ENCODE assay signal across 15 cellular contexts in the genomic region with DNA sequence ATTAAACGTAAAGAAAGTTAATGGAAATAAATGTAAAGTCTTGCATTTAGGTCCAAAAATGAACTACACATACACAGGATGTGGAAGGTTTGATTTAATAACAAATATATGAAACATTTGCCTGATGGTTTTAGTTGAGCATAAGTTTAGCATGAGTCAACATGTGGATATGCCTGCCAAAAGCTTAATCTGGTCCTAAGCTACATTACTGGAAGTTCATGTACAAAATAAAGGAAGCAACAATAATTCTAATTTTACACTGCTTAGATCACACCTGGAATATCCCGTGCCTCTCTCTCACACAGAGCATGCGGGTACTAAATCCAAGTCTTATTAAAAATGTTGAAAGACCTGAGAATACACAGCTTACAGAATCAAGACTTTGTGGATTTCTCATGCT.
DNase-seq lines count a peak whose midpoint lies in the region; ATAC-seq and TF ChIP-seq lines count a peak whose summit lies in the region.
"Had no signal": no experiment of that assay in that cellular context is flagged by ENCODE, and none has a peak within 500 bp of the region (broad histone marks: within the 10 kb centered on the region; RNA-seq: fewer than 3 reads in every experiment).

No MANE protein-coding gene starts in this region.

- H3K27me3 ChIP-seq in BJ (ENCODE audit: control insufficient read depth, insufficient read depth, low read length) (no peaks in the 10 kb centered on the region), H7 (ENCODE audit: control insufficient read depth, insufficient read depth, low read length) (no peaks in the 10 kb centered on the region)
- H3K27me3 ChIP-seq: neural progenitor cell had no signal

- ATAC-seq in omental fat pad (ENCODE audit: low FRiP score): peak; percentile 94
- ATAC-seq in HG02642 (IDR thresholded peaks at IDR 0.05; ENCODE audit: poor library complexity, unreplicated experiment): no peak
- no peak for ATAC-seq in GM18867 (IDR thresholded peaks at IDR 0.05; ENCODE audit: unreplicated experiment)
- ATAC-seq: left colon had no signal

- H3K4me3 ChIP-seq in BJ (ENCODE audit: low read depth, low read length): no peak overlapping the region
- H3K4me3 ChIP-seq in epithelial cell of esophagus (ENCODE audit: low read length): no peak overlapping the region
- no peak overlapping the region for H3K4me3 ChIP-seq in H7 (ENCODE audit: insufficient read depth, low read depth, low read length)
- H3K4me3 ChIP-seq: neural progenitor cell, SK-N-MC had no signal

- POLR2A ChIA-PET in BJ (lab: Charles Lee): no interaction called here

- H3K36me3 ChIP-seq in BJ (ENCODE audit: control insufficient read depth, insufficient read depth, low read length): no peaks in the 10 kb centered on the region
- H3K36me3 ChIP-seq in H7 (replicated peaks; ENCODE audit: control insufficient read depth, insufficient read depth, low read length): no peaks in the 10 kb centered on the region
- H3K36me3 ChIP-seq: neural progenitor cell had no signal

- CTCF ChIA-PET in BJ (lab: Yijun Ruan, JAX): interaction anchor here (1.7 kb wide), 1 partner anchor 270 kb away, joined by 5 read pairs; no protein-coding TSS in a partner anchor

- DNase-seq in BJ (ENCODE audit: low read depth): peak; percentile 52
- peak; percentile 62 for DNase-seq in NCI-H226
- DNase-seq in epithelial cell of esophagus (ENCODE audit: low read depth): peak; percentile 45
- DNase-seq in omental fat pad (ENCODE audit: low spot score): no peak
- DNase-seq in DMS 273 treated with DMSO at 0.1 percent for 48 hours (lab: John Stamatoyannopoulos, UW): no peak
- DNase-seq in H7: no peak
- DNase-seq: activated CD4-positive, alpha-beta T cell treated with anti-CD3 and anti-CD28 coated beads for 1 hour; activated T-cell treated with anti-CD3 and anti-CD28 coated beads, Interleukin-2, amount 50 U/mL, for 24 hours; foreskin melanocyte; left colon; NCI-H82 had no signal

- TF ChIP-seq CTCF in BJ (IDR thresholded peaks at IDR 0.05; ENCODE audit: insufficient read depth, low read depth, low read length): no peak
- no peak for TF ChIP-seq CTCF in epithelial cell of esophagus (IDR thresholded peaks at IDR 0.05; ENCODE audit: insufficient read depth, low read depth, low read length, missing control alignments)
- no peak for TF ChIP-seq CTCF in omental fat pad (IDR thresholded peaks at IDR 0.05)

Comparison
In these comparisons a context has a peak if more than half of its experiments do, and no peak if none do; other contexts are left out.
1. DNase-seq: peak in BJ (single experiment), NCI-H226 (single experiment) and epithelial cell of esophagus (single experiment); none in omental fat pad (single experiment), DMS 273 treated with DMSO at 0.1 percent for 48 hours (single experiment) and H7 (single experiment).